1 cellular context compared by ENCODE assay signal in the genomic region with DNA sequence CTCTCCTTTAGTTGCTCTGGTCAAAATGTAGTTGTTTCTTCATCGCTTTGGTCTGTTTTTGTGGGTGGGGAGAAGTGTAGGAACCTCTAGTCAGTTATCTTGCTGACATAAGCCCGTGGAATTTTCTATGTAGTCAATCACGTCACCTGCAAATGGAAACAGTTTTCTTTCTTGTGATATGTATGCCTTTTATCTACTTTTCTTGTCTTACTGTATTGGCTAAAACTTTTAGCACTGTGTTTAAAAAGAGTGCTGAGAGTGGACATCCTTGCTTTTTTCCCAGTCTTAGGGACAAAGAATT.
TF ChIP-seq lines count a peak whose summit lies in the region.

No MANE protein-coding gene starts in this region.

TF ChIP-seq in H1, 55 proteins besides CTCF, POLR2A, EP300 and RAD21:
- TF ChIP-seq TCF12 (IDR thresholded peaks at IDR 0.05; ENCODE audit: low read depth, low read length) (no peak), POU5F1 (IDR thresholded peaks at IDR 0.05; ENCODE audit: low read depth, low read length) (no peak), EZH2 (IDR thresholded peaks at IDR 0.05; ENCODE audit: low read depth, low read length, severe bottlenecking) (no peak), HDAC6 (IDR thresholded peaks at IDR 0.05; ENCODE audit: low read depth, low read length) (no peak), CBX5 (IDR thresholded peaks at IDR 0.05; ENCODE audit: low read depth, low read length) (no peak), RFX5 (IDR thresholded peaks at IDR 0.05; ENCODE audit: borderline replicate concordance, low read depth, low read length) (no peak), SAP30 (IDR thresholded peaks at IDR 0.05; ENCODE audit: insufficient read depth, insufficient replicate concordance, low read length) (no peak), KDM5A (IDR thresholded peaks at IDR 0.05; ENCODE audit: low read length) (no peak), TBP (IDR thresholded peaks at IDR 0.05; ENCODE audit: low read depth, low read length) (no peak)
- TF ChIP-seq, protein P1, sequence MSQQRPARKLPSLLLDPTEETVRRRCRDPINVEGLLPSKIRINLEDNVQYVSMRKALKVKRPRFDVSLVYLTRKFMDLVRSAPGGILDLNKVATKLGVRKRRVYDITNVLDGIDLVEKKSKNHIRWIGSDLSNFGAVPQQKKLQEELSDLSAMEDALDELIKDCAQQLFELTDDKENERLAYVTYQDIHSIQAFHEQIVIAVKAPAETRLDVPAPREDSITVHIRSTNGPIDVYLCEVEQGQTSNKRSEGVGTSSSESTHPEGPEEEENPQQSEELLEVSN (IDR thresholded peaks at IDR 0.05), result no peak
- TF ChIP-seq, protein P2, sequence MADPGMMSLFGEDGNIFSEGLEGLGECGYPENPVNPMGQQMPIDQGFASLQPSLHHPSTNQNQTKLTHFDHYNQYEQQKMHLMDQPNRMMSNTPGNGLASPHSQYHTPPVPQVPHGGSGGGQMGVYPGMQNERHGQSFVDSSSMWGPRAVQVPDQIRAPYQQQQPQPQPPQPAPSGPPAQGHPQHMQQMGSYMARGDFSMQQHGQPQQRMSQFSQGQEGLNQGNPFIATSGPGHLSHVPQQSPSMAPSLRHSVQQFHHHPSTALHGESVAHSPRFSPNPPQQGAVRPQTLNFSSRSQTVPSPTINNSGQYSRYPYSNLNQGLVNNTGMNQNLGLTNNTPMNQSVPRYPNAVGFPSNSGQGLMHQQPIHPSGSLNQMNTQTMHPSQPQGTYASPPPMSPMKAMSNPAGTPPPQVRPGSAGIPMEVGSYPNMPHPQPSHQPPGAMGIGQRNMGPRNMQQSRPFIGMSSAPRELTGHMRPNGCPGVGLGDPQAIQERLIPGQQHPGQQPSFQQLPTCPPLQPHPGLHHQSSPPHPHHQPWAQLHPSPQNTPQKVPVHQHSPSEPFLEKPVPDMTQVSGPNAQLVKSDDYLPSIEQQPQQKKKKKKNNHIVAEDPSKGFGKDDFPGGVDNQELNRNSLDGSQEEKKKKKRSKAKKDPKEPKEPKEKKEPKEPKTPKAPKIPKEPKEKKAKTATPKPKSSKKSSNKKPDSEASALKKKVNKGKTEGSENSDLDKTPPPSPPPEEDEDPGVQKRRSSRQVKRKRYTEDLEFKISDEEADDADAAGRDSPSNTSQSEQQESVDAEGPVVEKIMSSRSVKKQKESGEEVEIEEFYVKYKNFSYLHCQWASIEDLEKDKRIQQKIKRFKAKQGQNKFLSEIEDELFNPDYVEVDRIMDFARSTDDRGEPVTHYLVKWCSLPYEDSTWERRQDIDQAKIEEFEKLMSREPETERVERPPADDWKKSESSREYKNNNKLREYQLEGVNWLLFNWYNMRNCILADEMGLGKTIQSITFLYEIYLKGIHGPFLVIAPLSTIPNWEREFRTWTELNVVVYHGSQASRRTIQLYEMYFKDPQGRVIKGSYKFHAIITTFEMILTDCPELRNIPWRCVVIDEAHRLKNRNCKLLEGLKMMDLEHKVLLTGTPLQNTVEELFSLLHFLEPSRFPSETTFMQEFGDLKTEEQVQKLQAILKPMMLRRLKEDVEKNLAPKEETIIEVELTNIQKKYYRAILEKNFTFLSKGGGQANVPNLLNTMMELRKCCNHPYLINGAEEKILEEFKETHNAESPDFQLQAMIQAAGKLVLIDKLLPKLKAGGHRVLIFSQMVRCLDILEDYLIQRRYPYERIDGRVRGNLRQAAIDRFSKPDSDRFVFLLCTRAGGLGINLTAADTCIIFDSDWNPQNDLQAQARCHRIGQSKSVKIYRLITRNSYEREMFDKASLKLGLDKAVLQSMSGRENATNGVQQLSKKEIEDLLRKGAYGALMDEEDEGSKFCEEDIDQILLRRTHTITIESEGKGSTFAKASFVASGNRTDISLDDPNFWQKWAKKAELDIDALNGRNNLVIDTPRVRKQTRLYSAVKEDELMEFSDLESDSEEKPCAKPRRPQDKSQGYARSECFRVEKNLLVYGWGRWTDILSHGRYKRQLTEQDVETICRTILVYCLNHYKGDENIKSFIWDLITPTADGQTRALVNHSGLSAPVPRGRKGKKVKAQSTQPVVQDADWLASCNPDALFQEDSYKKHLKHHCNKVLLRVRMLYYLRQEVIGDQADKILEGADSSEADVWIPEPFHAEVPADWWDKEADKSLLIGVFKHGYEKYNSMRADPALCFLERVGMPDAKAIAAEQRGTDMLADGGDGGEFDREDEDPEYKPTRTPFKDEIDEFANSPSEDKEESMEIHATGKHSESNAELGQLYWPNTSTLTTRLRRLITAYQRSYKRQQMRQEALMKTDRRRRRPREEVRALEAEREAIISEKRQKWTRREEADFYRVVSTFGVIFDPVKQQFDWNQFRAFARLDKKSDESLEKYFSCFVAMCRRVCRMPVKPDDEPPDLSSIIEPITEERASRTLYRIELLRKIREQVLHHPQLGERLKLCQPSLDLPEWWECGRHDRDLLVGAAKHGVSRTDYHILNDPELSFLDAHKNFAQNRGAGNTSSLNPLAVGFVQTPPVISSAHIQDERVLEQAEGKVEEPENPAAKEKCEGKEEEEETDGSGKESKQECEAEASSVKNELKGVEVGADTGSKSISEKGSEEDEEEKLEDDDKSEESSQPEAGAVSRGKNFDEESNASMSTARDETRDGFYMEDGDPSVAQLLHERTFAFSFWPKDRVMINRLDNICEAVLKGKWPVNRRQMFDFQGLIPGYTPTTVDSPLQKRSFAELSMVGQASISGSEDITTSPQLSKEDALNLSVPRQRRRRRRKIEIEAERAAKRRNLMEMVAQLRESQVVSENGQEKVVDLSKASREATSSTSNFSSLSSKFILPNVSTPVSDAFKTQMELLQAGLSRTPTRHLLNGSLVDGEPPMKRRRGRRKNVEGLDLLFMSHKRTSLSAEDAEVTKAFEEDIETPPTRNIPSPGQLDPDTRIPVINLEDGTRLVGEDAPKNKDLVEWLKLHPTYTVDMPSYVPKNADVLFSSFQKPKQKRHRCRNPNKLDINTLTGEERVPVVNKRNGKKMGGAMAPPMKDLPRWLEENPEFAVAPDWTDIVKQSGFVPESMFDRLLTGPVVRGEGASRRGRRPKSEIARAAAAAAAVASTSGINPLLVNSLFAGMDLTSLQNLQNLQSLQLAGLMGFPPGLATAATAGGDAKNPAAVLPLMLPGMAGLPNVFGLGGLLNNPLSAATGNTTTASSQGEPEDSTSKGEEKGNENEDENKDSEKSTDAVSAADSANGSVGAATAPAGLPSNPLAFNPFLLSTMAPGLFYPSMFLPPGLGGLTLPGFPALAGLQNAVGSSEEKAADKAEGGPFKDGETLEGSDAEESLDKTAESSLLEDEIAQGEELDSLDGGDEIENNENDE (IDR thresholded peaks at IDR 0.05; ENCODE audit: insufficient replicate concordance, low read length), result no peak
- TF ChIP-seq, protein P3, sequence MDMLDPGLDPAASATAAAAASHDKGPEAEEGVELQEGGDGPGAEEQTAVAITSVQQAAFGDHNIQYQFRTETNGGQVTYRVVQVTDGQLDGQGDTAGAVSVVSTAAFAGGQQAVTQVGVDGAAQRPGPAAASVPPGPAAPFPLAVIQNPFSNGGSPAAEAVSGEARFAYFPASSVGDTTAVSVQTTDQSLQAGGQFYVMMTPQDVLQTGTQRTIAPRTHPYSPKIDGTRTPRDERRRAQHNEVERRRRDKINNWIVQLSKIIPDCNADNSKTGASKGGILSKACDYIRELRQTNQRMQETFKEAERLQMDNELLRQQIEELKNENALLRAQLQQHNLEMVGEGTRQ (IDR thresholded peaks at IDR 0.05; ENCODE audit: low read length), result no peak
